11 cellular contexts compared by ENCODE assay signal in genomic region chr22:50576070-50576469, GRCh38. TPM values are rescaled to one million over a fixed set of nuclear protein-coding genes. Genes with fewer than 3 reads are reported as not detected.
DNase-seq lines count a peak whose midpoint lies in the region; ATAC-seq and TF ChIP-seq lines count a peak whose summit lies in the region.
"Had no signal": no experiment of that assay in that cellular context is flagged by ENCODE, and none has a peak within 500 bp of the region (broad histone marks: within the 10 kb centered on the region; RNA-seq: fewer than 3 reads in every experiment).

No MANE protein-coding gene starts in this region.

- in situ Hi-C loops in HAP-1 (cut with MboI; ENCODE audit: low sequenced_read_pairs) (no loop called here), GM13976 (cut with MboI; ENCODE audit: low sequenced_read_pairs, unreplicated experiment) (no loop called here)

- CTCF ChIA-PET in AG04449 (lab: Yijun Ruan, JAX): interaction anchor here (0.7 to 8.8 kb wide), 10 partner anchors 11 to 136 kb away, joined by 3 to 124 read pairs (median 4); partner anchors contain the start of genes ARSA, SCO2 and SYCE3

- H3K36me3 Mint-ChIP-seq in glutamatergic neuron (ENCODE audit: unreplicated experiment): no peaks in the 10 kb centered on the region

- DNase-seq in AG04449 (ENCODE audit: low read depth, low spot score): no peak
- peak; percentile 17 to 45 for DNase-seq in HAP-1 (ENCODE audit: low spot score in 2 of 2)
- DNase-seq in SK-N-DZ (ENCODE audit: low spot score): peak; percentile 63
- DNase-seq in glutamatergic neuron: peak; percentile 36
- no peak for DNase-seq in germinal center (ENCODE audit: low spot score)
- DNase-seq in NCI-H774 (lab: John Stamatoyannopoulos, UW): no peak
- no peak for DNase-seq in GM13976 (ENCODE audit: low spot score)

- H3K27ac Mint-ChIP-seq in glutamatergic neuron (ENCODE audit: unreplicated experiment): peak overlapping the region; percentile 59

- no peak overlapping the region for H3K4me3 Mint-ChIP-seq in glutamatergic neuron (ENCODE audit: unreplicated experiment)

- TF ChIP-seq CTCF in AG04449 (IDR thresholded peaks at IDR 0.05; ENCODE audit: insufficient read depth, low read length, missing control alignments): peak; percentile 25
- TF ChIP-seq CTCF in glutamatergic neuron (IDR thresholded peaks at IDR 0.05; ENCODE audit: partially characterized antibody, unreplicated experiment): no peak
- TF ChIP-seq CTCF in GM13976 (IDR thresholded peaks at IDR 0.05; ENCODE audit: borderline replicate concordance, control extremely low read depth, extremely low read depth, insufficient read depth, missing control alignments): no peak

- POLR2A ChIA-PET in AG04449 (lab: Yijun Ruan, JAX): no interaction called here

- ATAC-seq in HG02642 (IDR thresholded peaks at IDR 0.05; ENCODE audit: poor library complexity, unreplicated experiment): no peak

- H3K9me3 ChIP-seq in HAP-1: no peaks in the 10 kb centered on the region

- H3K4me1 ChIP-seq in HAP-1: no peaks in the 10 kb centered on the region

- H3K27me3 ChIP-seq in HAP-1 (ENCODE audit: low read depth): no peaks in the 10 kb centered on the region

- peaks cover 79% of the 10 kb centered on the region for H3K36me3 ChIP-seq in HAP-1 (replicated peaks)

- no peak overlapping the region for H3K4me3 ChIP-seq in AG04449 (ENCODE audit: low read depth, low read length)
- no peak overlapping the region for H3K4me3 ChIP-seq in HAP-1
- H3K4me3 ChIP-seq: SK-N-MC had no signal

- peaks cover 10% of the 10 kb centered on the region for H3K9me3 Mint-ChIP-seq in glutamatergic neuron (ENCODE audit: unreplicated experiment)

- peaks cover 10% of the 10 kb centered on the region for H3K4me1 Mint-ChIP-seq in glutamatergic neuron (ENCODE audit: low read depth, unreplicated experiment)

- H3K27me3 Mint-ChIP-seq in glutamatergic neuron (ENCODE audit: unreplicated experiment): peaks cover 2% of the 10 kb centered on the region

RNA-seq across cellular contexts. Expression of gene CPT1B, which starts 2.2 kb away (rescaled TPM):
- 19.3 and 21.0 TPM in 2 replicates for polyA plus RNA-seq in SK-N-DZ (2014; cell fraction: cytosol; rRNA removed)
- 380 and 392 TPM in 2 replicates for polyA plus RNA-seq in SK-N-DZ (2014; cell fraction: nucleus; rRNA removed)
- 118 TPM for total RNA-seq in glutamatergic neuron (ENCODE audit: unreplicated experiment)

RNA-seq across cellular contexts. Expression of gene CHKB, which starts 6.6 kb away (rescaled TPM):
- polyA plus RNA-seq in SK-N-DZ (2014; cell fraction: cytosol; rRNA removed): 26.8 and 53.2 TPM in 2 replicates
- 295 and 358 TPM in 2 replicates for polyA plus RNA-seq in SK-N-DZ (2014; cell fraction: nucleus; rRNA removed)
- 147 TPM for total RNA-seq in glutamatergic neuron (ENCODE audit: unreplicated experiment)

RNA-seq across cellular contexts. Expression of gene SYCE3, which starts 13.4 kb away (rescaled TPM):
- 2.3 TPM in 1 of 2 replicates, not detected in the other for polyA plus RNA-seq in SK-N-DZ (2014; cell fraction: cytosol; rRNA removed)
- not detected in 2 replicates for polyA plus RNA-seq in SK-N-DZ (2014; cell fraction: nucleus; rRNA removed)
- total RNA-seq in glutamatergic neuron (ENCODE audit: unreplicated experiment): not detected
- polyA plus RNA-seq: neural cell had no signal

RNA-seq across cellular contexts. Expression of gene MAPK8IP2, which starts 24.5 kb away (rescaled TPM):
- polyA plus RNA-seq in SK-N-DZ (2014; cell fraction: cytosol; rRNA removed): 40.5 and 51.3 TPM in 2 replicates
- polyA plus RNA-seq in SK-N-DZ (2014; cell fraction: nucleus; rRNA removed): 53.5 and 59.1 TPM in 2 replicates
- 143 TPM for total RNA-seq in glutamatergic neuron (ENCODE audit: unreplicated experiment)

RNA-seq across cellular contexts. Expression of gene KLHDC7B, which starts 30.4 kb away (rescaled TPM):
- not detected in 2 replicates for polyA plus RNA-seq in SK-N-DZ (2014; cell fraction: cytosol; rRNA removed)
- 0.13 TPM in 1 of 2 replicates, not detected in the other for polyA plus RNA-seq in SK-N-DZ (2014; cell fraction: nucleus; rRNA removed)
- 0.12 TPM for total RNA-seq in glutamatergic neuron (ENCODE audit: unreplicated experiment)
- total RNA-seq: subcutaneous adipose tissue had no signal
- polyA plus RNA-seq: neural cell had no signal

Comparison
In these comparisons a context has a peak if more than half of its experiments do, and no peak if none do; other contexts are left out.
1. DNase-seq: peak in HAP-1 (2 of 2), SK-N-DZ (single experiment) and glutamatergic neuron (single experiment); none in AG04449 (single experiment), germinal center (single experiment), NCI-H774 (single experiment) and GM13976 (single experiment).